Comparison of ENCODE assay signal across 11 cellular contexts in genomic region chr13:20191311-20191901, GRCh38. TPM values are rescaled to one million over a fixed set of nuclear protein-coding genes. Genes with fewer than 3 reads are reported as not detected.
DNase-seq lines count a peak whose midpoint lies in the region; ATAC-seq and TF ChIP-seq lines count a peak whose summit lies in the region.
"Had no signal": no experiment of that assay in that cellular context is flagged by ENCODE, and none has a peak within 500 bp of the region (broad histone marks: within the 10 kb centered on the region; RNA-seq: fewer than 3 reads in every experiment).

No MANE protein-coding gene starts in this region.

- BruUV-seq in HCT116 (replicated peaks; lab: Mats Ljungman, UMichigan), result no TSS peak

- H3K27me3 ChIP-seq in HCT116 (ENCODE audit: insufficient read depth, low read length) (peaks cover 10% of the 10 kb centered on the region; the same call in 1 of the 2 replicates), gastrocnemius medialis (peaks cover 47 to 59% (median 50%) of the 10 kb centered on the region in 3 donors)

- H3K9me3 ChIP-seq in HCT116 (ENCODE audit: control insufficient read depth in 1 of 2, insufficient read depth in 1 of 2, low read depth in 1 of 2, low read length in 2 of 2) (no peaks in the 10 kb centered on the region), gastrocnemius medialis (no peaks in the 10 kb centered on the region)

- DNase-seq in HCT116 (ENCODE audit: low read depth, low spot score) (no peak), activated B cell treated with CpG ODN at 0.5 μM for 24 hours (no peak), immature natural killer cell (no peak), gastrocnemius medialis (no peak), RPMI8226 (no peak), nucleus accumbens (lab: John Stamatoyannopoulos, UW) (no peak), hippocampal formation (lab: John Stamatoyannopoulos, UW) (no peak)
- DNase-seq: GOT3, SHP77 had no signal

- H3K27ac Mint-ChIP-seq in activated B cell treated with CpG ODN at 0.5 μM for 24 hours (no peak overlapping the region), immature natural killer cell (no peak overlapping the region)

- H3K27me3 Mint-ChIP-seq in activated B cell treated with CpG ODN at 0.5 μM for 24 hours (peaks cover 45% of the 10 kb centered on the region), immature natural killer cell (ENCODE audit: low read depth in 3 of 3) (peaks cover 13 to 31% (median 31%) of the 10 kb centered on the region in 3 donors)

- H3K27ac ChIP-seq in HCT116 (ENCODE audit: low read depth, low read length) (peak overlapping the region; percentile 64), gastrocnemius medialis (no peak overlapping the region)

- intact Hi-C loops in HCT116 (cut with micrococcal nuclease), result loop anchor here (10.0 kb wide), 3 partner anchors 233 to 1283 kb away; partner anchors contain the start of gene IL17D
- intact Hi-C loops in activated B cell treated with CpG ODN at 0.5 μM for 24 hours (cut with micrococcal nuclease), result loop anchor here (1.0 to 10.0 kb wide), 3 partner anchors 9 to 513 kb away; partner anchors contain the start of gene IL17D
- intact Hi-C loops in gastrocnemius medialis (cut with DNase I; ENCODE audit: low total_unique reads), result no loop called here

- POLR2A ChIA-PET in HCT116 (lab: Charles Lee) (interaction anchor here (1.3 kb wide), 1 partner anchor 8 kb away, joined by 3 read pairs; no protein-coding TSS in a partner anchor), activated B cell treated with CpG ODN at 0.5 μM for 24 hours (lab: Charles Lee) (no interaction called here)

- ATAC-seq in HCT116 (peak; percentile 61), activated B cell treated with CpG ODN at 0.5 μM for 24 hours (ENCODE audit: low read depth) (no peak), gastrocnemius medialis (no peak)

- H2AFZ ChIP-seq in HCT116 (ENCODE audit: low read depth, low read length, poor library complexity, severe bottlenecking), result peak overlapping the region; percentile 55

- CTCF ChIA-PET in HCT116 (lab: Charles Lee), result interaction anchor here (1.1 to 1.5 kb wide), 4 partner anchors 8 to 733 kb away, joined by 3 to 5 read pairs (median 4); no protein-coding TSS in a partner anchor
- CTCF ChIA-PET in activated B cell treated with CpG ODN at 0.5 μM for 24 hours (lab: Charles Lee), result interaction anchor here (1.1 kb wide), 1 partner anchor 13 kb away, joined by 4 read pairs; no protein-coding TSS in a partner anchor

- TF ChIP-seq RAD21 in HCT116 (IDR thresholded peaks at IDR 0.05; ENCODE audit: low read depth), result no peak

- H3K79me2 ChIP-seq in HCT116 (ENCODE audit: insufficient read depth, low read length), result peaks cover 31% of the 10 kb centered on the region; the same call in 1 of the 2 replicates

- H3K4me3 Mint-ChIP-seq in activated B cell treated with CpG ODN at 0.5 μM for 24 hours (peak overlapping the region; percentile 64), immature natural killer cell (peak overlapping the region in 3 of 5 donors; percentile 38 to 51 (median 40))

- no peaks in the 10 kb centered on the region for H3K9me3 Mint-ChIP-seq in activated B cell treated with CpG ODN at 0.5 μM for 24 hours
- peaks cover 0 to 2% (median 0%) of the 10 kb centered on the region in 6 donors for H3K9me3 Mint-ChIP-seq in immature natural killer cell

- H3K4me1 Mint-ChIP-seq in activated B cell treated with CpG ODN at 0.5 μM for 24 hours (peaks cover 20% of the 10 kb centered on the region), immature natural killer cell (peaks cover 16 to 19% of the 10 kb centered on the region in 2 donors)

- in situ Hi-C loops in gastrocnemius medialis (cut with MboI; ENCODE audit: low sequenced_read_pairs in 4 of 4), result loop anchor here (10.0 to 25.0 kb wide), 5 partner anchors 96 to 746 kb away; partner anchors contain the start of gene XPO4 (in 1 of the 4)

- H4K20me1 ChIP-seq in HCT116 (ENCODE audit: insufficient read depth), result no peaks in the 10 kb centered on the region

- H3K4me3 ChIP-seq in HCT116 (replicated peaks in 1 of 2; ENCODE audit: low read depth in 1 of 2, low read length in 2 of 2) (peak overlapping the region; percentile 65 to 77), gastrocnemius medialis (peak overlapping the region in 3 of 4 donors; percentile 50 to 65 (median 62))

- TF ChIP-seq POLR2A in HCT116 (IDR thresholded peaks at IDR 0.05; ENCODE audit: borderline replicate concordance, extremely low read depth, insufficient read depth, insufficient read length) (no peak), gastrocnemius medialis (IDR thresholded peaks at IDR 0.05) (no peak)

- TF ChIP-seq CTCF in HCT116 (IDR thresholded peaks at IDR 0.05 in 2 of 3, conservative IDR thresholded peaks at IDR 0.05 in 1 of 3; ENCODE audit: borderline replicate concordance in 1 of 3, insufficient read depth in 1 of 3, low read depth in 2 of 3, low read length in 2 of 3) (no peak), activated B cell treated with CpG ODN at 0.5 μM for 24 hours (IDR thresholded peaks at IDR 0.05) (no peak), gastrocnemius medialis (IDR thresholded peaks at IDR 0.05 in 4 of 5, conservative IDR thresholded peaks at IDR 0.05 in 1 of 5) (no peak)

- no peaks in the 10 kb centered on the region for H3K9me2 ChIP-seq in HCT116 (ENCODE audit: insufficient read depth)

- H3K4me1 ChIP-seq in HCT116 (ENCODE audit: control insufficient read depth in 1 of 2, insufficient read depth in 2 of 2, low read length in 2 of 2) (peaks cover 19 to 29% of the 10 kb centered on the region in 2 experiments), gastrocnemius medialis (peaks cover 17 to 19% of the 10 kb centered on the region in 2 donors)

- H3K9ac ChIP-seq in HCT116 (ENCODE audit: low read length), result peak overlapping the region; percentile 74

- H3K4me2 ChIP-seq in HCT116 (ENCODE audit: low read length), result peak overlapping the region; percentile 100

- RAD21 ChIA-PET in HCT116 (lab: Charles Lee; ENCODE audit: low non-redundant PET in 1 of 2, low total read pairs in 2 of 2, uncharacterized antibody in 2 of 2, unreplicated experiment in 2 of 2), result interaction anchor here in 1 of 2 experiments (0.8 kb wide), 1 partner anchor 229 kb away, joined by 5 read pairs; no protein-coding TSS in a partner anchor

- H3K36me3 Mint-ChIP-seq in activated B cell treated with CpG ODN at 0.5 μM for 24 hours (ENCODE audit: low read depth) (no peaks in the 10 kb centered on the region), immature natural killer cell (no peaks in the 10 kb centered on the region)

- H3K36me3 ChIP-seq in HCT116 (ENCODE audit: control insufficient read depth in 1 of 2, insufficient read depth in 2 of 2, low read length in 2 of 2), result peaks cover 12 to 13% of the 10 kb centered on the region in 2 experiments; a peak in 2 of 4 replicates
- no peaks in the 10 kb centered on the region for H3K36me3 ChIP-seq in gastrocnemius medialis

TF ChIP-seq in HCT116, 20 proteins besides CTCF, POLR2A, EP300 and RAD21:
- TF ChIP-seq EGR1 (IDR thresholded peaks at IDR 0.05; ENCODE audit: low read depth) (peak; percentile 35; the same call in 1 of the 2 replicates), POLR2AphosphoS5 (IDR thresholded peaks at IDR 0.05; ENCODE audit: low read depth, low read length) (peak; percentile 30; the same call in 1 of the 2 replicates), TCF7L2 (IDR thresholded peaks at IDR 0.05; ENCODE audit: borderline replicate concordance, extremely low read depth, insufficient read depth, insufficient read length) (no peak)
TF ChIP-seq in HCT116: peak in this region for 2.

RNA-seq across cellular contexts. Expression of gene GJB2, which starts 1.3 kb away (rescaled TPM):
- total RNA-seq in HCT116 (2021; ENCODE audit: unreplicated experiment), result 44.7 TPM
- 30.6 and 41.5 TPM in 2 replicates for polyA plus RNA-seq in HCT116 (2012)
- not detected in 2 replicates for total RNA-seq in activated B cell treated with CpG ODN at 0.5 μM for 24 hours
- polyA plus RNA-seq in immature natural killer cell, result not detected
- under 1 TPM in 3 of 4 donors, not detected in 1; 0.35 to 0.72 (median 0.36) TPM for total RNA-seq in gastrocnemius medialis
- total RNA-seq: fibroblast of villous mesenchyme had no signal

RNA-seq across cellular contexts. Expression of gene GJA3, which starts 30.6 kb away (rescaled TPM):
- total RNA-seq in HCT116 (2021; ENCODE audit: unreplicated experiment) (8.0 TPM), activated B cell treated with CpG ODN at 0.5 μM for 24 hours (0.09 and 0.10 TPM in 2 replicates), gastrocnemius medialis (not detected)
- polyA plus RNA-seq in HCT116 (2012), result 2.7 and 3.2 TPM in 2 replicates
- not detected for polyA plus RNA-seq in immature natural killer cell

RNA-seq across cellular contexts. Expression of gene GJB6, which starts 40.7 kb away (rescaled TPM):
- not detected for total RNA-seq in HCT116 (2021; ENCODE audit: unreplicated experiment)
- 0.13 TPM in 1 of 2 replicates, not detected in the other for polyA plus RNA-seq in HCT116 (2012)
- not detected in 2 replicates for total RNA-seq in activated B cell treated with CpG ODN at 0.5 μM for 24 hours
- not detected for polyA plus RNA-seq in immature natural killer cell
- not detected for total RNA-seq in gastrocnemius medialis
- total RNA-seq: fibroblast of villous mesenchyme, LHCN-M2 had no signal

Comparison
In these comparisons a context has a peak if more than half of its experiments do, and no peak if none do; other contexts are left out.
1. RNA of gene GJB2, which starts 1.3 kb away (total RNA-seq): 44.7 TPM in HCT116 (single experiment); 0.35 to 0.72 TPM in gastrocnemius medialis and not detected in activated B cell treated with CpG ODN at 0.5 μM for 24 hours; every median in the first group is over 10 times any median in the second.